15 cellular contexts compared by ENCODE assay signal in genomic region chr10:29794776-29795635, GRCh38.
DNase-seq lines count a peak whose midpoint lies in the region; ATAC-seq and TF ChIP-seq lines count a peak whose summit lies in the region.
"Had no signal": no experiment of that assay in that cellular context is flagged by ENCODE, and none has a peak within 500 bp of the region (broad histone marks: within the 10 kb centered on the region; RNA-seq: fewer than 3 reads in every experiment).

No MANE protein-coding gene starts in this region.

- no peaks in the 10 kb centered on the region; the same call in 1 of the 2 replicates for H3K27me3 Mint-ChIP-seq in HFFc6 (ENCODE audit: insufficient read depth)
- peaks cover 12% of the 10 kb centered on the region for H3K27me3 Mint-ChIP-seq in dendritic cell treated with granulocyte-macrophage colony-stimulating factor and Interleukin-4, amounts not matched to agents 40 ng/mL and 50 ng/mL, for 4 days

- peak; percentile 11 for DNase-seq in HFFc6
- DNase-seq in lower lobe of right lung = no peak
- DNase-seq in thoracic aorta (ENCODE audit: low spot score) = no peak
- no peak for DNase-seq in gastrocnemius medialis
- no peak for DNase-seq in LoVo (ENCODE audit: low spot score)
- DNase-seq in NCI-H2196 (lab: John Stamatoyannopoulos, UW; ENCODE audit: unreplicated experiment) = no peak
- DNase-seq: activated CD4-positive, CD25-positive, alpha-beta regulatory T cell; effector memory CD8-positive, alpha-beta T cell; NCI-H2171; pancreas; stimulated activated CD4-positive, alpha-beta T cell treated with anti-CD3 and anti-CD28 coated beads, Interleukin-1b, Interleukin-23, amount 100 ng/mL, for 48 hours had no signal

- intact Hi-C loops in dendritic cell treated with granulocyte-macrophage colony-stimulating factor and Interleukin-4, amounts not matched to agents 40 ng/mL and 50 ng/mL, for 4 days (cut with micrococcal nuclease) = no loop called here
- intact Hi-C loops in lower lobe of right lung (cut with DNase I) = no loop called here
- intact Hi-C loops in gastrocnemius medialis (cut with DNase I; ENCODE audit: low total_unique reads) = no loop called here

- H3K4me3 ChIP-seq in lower lobe of right lung = no peak overlapping the region
- peak overlapping the region; percentile 6 for H3K4me3 ChIP-seq in thoracic aorta
- no peak overlapping the region for H3K4me3 ChIP-seq in gastrocnemius medialis
- H3K4me3 ChIP-seq: pancreas, SK-N-MC had no signal

- TF ChIP-seq CTCF in HFFc6 (IDR thresholded peaks at IDR 0.05) (no peak), lower lobe of right lung (IDR thresholded peaks at IDR 0.05) (no peak), thoracic aorta (IDR thresholded peaks at IDR 0.05) (no peak), gastrocnemius medialis (IDR thresholded peaks at IDR 0.05 in 4 of 5, conservative IDR thresholded peaks at IDR 0.05 in 1 of 5) (no peak)

- peak overlapping the region; percentile 32 for H3K27ac ChIP-seq in lower lobe of right lung
- H3K27ac ChIP-seq in thoracic aorta = peak overlapping the region; percentile 84 to 92
- no peak overlapping the region for H3K27ac ChIP-seq in gastrocnemius medialis
- H3K27ac ChIP-seq: SK-N-MC had no signal

- H3K36me3 ChIP-seq in lower lobe of right lung (no peaks in the 10 kb centered on the region), thoracic aorta (no peaks in the 10 kb centered on the region), gastrocnemius medialis (no peaks in the 10 kb centered on the region)
- H3K36me3 ChIP-seq: pancreas had no signal

- in situ Hi-C loops in gastrocnemius medialis (cut with MboI; ENCODE audit: low sequenced_read_pairs in 4 of 4) = no loop called here

- H3K27ac Mint-ChIP-seq in HFFc6 = peak overlapping the region; percentile 85
- H3K27ac Mint-ChIP-seq in dendritic cell treated with granulocyte-macrophage colony-stimulating factor and Interleukin-4, amounts not matched to agents 40 ng/mL and 50 ng/mL, for 4 days = peak overlapping the region; percentile 17
- H3K27ac Mint-ChIP-seq: CD14-positive monocyte; effector memory CD8-positive, alpha-beta T cell had no signal

- H3K9me3 Mint-ChIP-seq in HFFc6 = no peaks in the 10 kb centered on the region
- no peaks in the 10 kb centered on the region for H3K9me3 Mint-ChIP-seq in dendritic cell treated with granulocyte-macrophage colony-stimulating factor and Interleukin-4, amounts not matched to agents 40 ng/mL and 50 ng/mL, for 4 days
- H3K9me3 Mint-ChIP-seq: effector memory CD8-positive, alpha-beta T cell had no signal

- ATAC-seq in lower lobe of right lung = peak in 1 of 2 donors; percentile 86
- no peak for ATAC-seq in thoracic aorta (ENCODE audit: insufficient number of reproducible peaks, low FRiP score, low read depth)
- ATAC-seq in HG03175 (IDR thresholded peaks at IDR 0.05; ENCODE audit: unreplicated experiment) = no peak
- no peak for ATAC-seq in gastrocnemius medialis
- ATAC-seq: effector memory CD8-positive, alpha-beta T cell had no signal

- peaks cover 44% of the 10 kb centered on the region for H3K4me1 Mint-ChIP-seq in HFFc6 (ENCODE audit: low read depth)
- no peaks in the 10 kb centered on the region for H3K4me1 Mint-ChIP-seq in dendritic cell treated with granulocyte-macrophage colony-stimulating factor and Interleukin-4, amounts not matched to agents 40 ng/mL and 50 ng/mL, for 4 days (ENCODE audit: low read depth)
- H3K4me1 Mint-ChIP-seq: CD14-positive monocyte had no signal

- H3K4me3 Mint-ChIP-seq in HFFc6 = peak overlapping the region; percentile 70
- H3K4me3 Mint-ChIP-seq in dendritic cell treated with granulocyte-macrophage colony-stimulating factor and Interleukin-4, amounts not matched to agents 40 ng/mL and 50 ng/mL, for 4 days = no peak overlapping the region
- H3K4me3 Mint-ChIP-seq: CD14-positive monocyte; effector memory CD8-positive, alpha-beta T cell had no signal

- no peaks in the 10 kb centered on the region for H3K27me3 ChIP-seq in lower lobe of right lung (ENCODE audit: low read depth)
- H3K27me3 ChIP-seq in thoracic aorta (replicated peaks; ENCODE audit: insufficient read depth) = no peaks in the 10 kb centered on the region
- no peaks in the 10 kb centered on the region for H3K27me3 ChIP-seq in gastrocnemius medialis
- H3K27me3 ChIP-seq: pancreas had no signal

- H3K4me1 ChIP-seq in lower lobe of right lung (peaks cover 20% of the 10 kb centered on the region), thoracic aorta (ENCODE audit: control insufficient read depth in 1 of 2, low read depth in 2 of 2) (peaks cover 12 to 49% of the 10 kb centered on the region in 2 donors), gastrocnemius medialis (peaks cover 0 to 3% of the 10 kb centered on the region in 2 donors)
- H3K4me1 ChIP-seq: pancreas had no signal

- no peaks in the 10 kb centered on the region for H3K9me3 ChIP-seq in lower lobe of right lung
- no peaks in the 10 kb centered on the region for H3K9me3 ChIP-seq in thoracic aorta
- H3K9me3 ChIP-seq in gastrocnemius medialis = no peaks in the 10 kb centered on the region
- H3K9me3 ChIP-seq: pancreas had no signal

- TF ChIP-seq POLR2A in gastrocnemius medialis (IDR thresholded peaks at IDR 0.05) = no peak

- no peaks in the 10 kb centered on the region for H3K36me3 Mint-ChIP-seq in HFFc6 (ENCODE audit: low read depth)
- no peaks in the 10 kb centered on the region for H3K36me3 Mint-ChIP-seq in dendritic cell treated with granulocyte-macrophage colony-stimulating factor and Interleukin-4, amounts not matched to agents 40 ng/mL and 50 ng/mL, for 4 days (ENCODE audit: low read depth)
- H3K36me3 Mint-ChIP-seq: CD14-positive monocyte had no signal

Comparison
In these comparisons a context has a peak if more than half of its experiments do, and no peak if none do; other contexts are left out.
1. H3K27ac ChIP-seq: peak in lower lobe of right lung (single experiment) and thoracic aorta (2 of 2); none in gastrocnemius medialis (0 of 4).